24 cellular contexts compared by ENCODE assay signal in the genomic region with DNA sequence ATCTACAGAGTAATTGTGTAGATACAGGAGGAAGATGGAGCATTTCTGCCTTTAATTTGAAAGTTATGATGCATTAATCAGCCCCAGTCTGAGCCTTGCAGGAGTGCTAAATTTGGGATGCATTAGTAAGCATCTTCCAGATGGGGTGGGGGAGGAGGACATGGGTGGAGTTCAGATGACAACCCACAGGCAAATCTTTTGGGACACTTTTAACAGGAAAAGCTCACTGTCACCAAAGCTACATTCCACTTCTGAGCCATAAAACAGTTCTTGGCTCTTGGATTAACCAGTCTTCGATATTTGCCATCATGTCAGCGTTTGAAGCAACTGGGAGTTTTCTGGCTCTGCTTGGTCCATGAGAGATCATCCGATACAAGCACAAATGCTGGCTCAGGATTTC.
A peak's percentile ranks its signal among the peaks of the same experiment; 100 is the strongest.
DNase-seq lines count a peak whose midpoint lies in the region; ATAC-seq and TF ChIP-seq lines count a peak whose summit lies in the region.
"Had no signal": no experiment of that assay in that cellular context is flagged by ENCODE, and none has a peak within 500 bp of the region (broad histone marks: within the 10 kb centered on the region; RNA-seq: fewer than 3 reads in every experiment).

No MANE protein-coding gene starts in this region.

- H2AFZ ChIP-seq in parathyroid adenoma, result peak overlapping the region; percentile 53

- H3K36me3 ChIP-seq in esophagus squamous epithelium (no peaks in the 10 kb centered on the region), parathyroid adenoma (ENCODE audit: control insufficient read depth, insufficient read depth, low read length) (no peaks in the 10 kb centered on the region)
- no peaks in the 10 kb centered on the region for H3K36me3 ChIP-seq in CD4-positive, alpha-beta memory T cell (ENCODE audit: insufficient read depth, low read length)
- H3K36me3 ChIP-seq: colonic mucosa, ovary had no signal

- WGBS in esophagus squamous epithelium, 2 donors, result 48 to 68% methylated on average over 3 of the region's 3 CpGs

- ATAC-seq in foreskin keratinocyte, result no peak
- ATAC-seq: activated CD8-positive, alpha-beta T cell treated with anti-CD3 and anti-CD28 coated beads, Interleukin-2, amount 10 ng/mL, durations not matched to agents 7 days and 5 days; activated naive CD4-positive, alpha-beta T cell treated with anti-CD3 and anti-CD28 coated beads, Interleukin-2, amount 50 U/mL, for 72 hours; esophagus mucosa; natural killer cell; sciatic nerve had no signal

- no peak overlapping the region for H3K4me3 ChIP-seq in esophagus squamous epithelium
- no peak overlapping the region for H3K4me3 ChIP-seq in parathyroid adenoma (ENCODE audit: low read depth, low read length)
- H3K4me3 ChIP-seq in CD4-positive, alpha-beta memory T cell (ENCODE audit: low read length in 2 of 2), result no peak overlapping the region
- H3K4me3 ChIP-seq: colonic mucosa, ovary had no signal

- H3K27ac ChIP-seq in esophagus squamous epithelium (peak overlapping the region in 3 of 4 donors; percentile 24 to 67 (median 50)), parathyroid adenoma (peak overlapping the region; percentile 25), foreskin keratinocyte (no peak overlapping the region)
- H3K27ac ChIP-seq in CD4-positive, alpha-beta memory T cell (ENCODE audit: low read depth, low read length), result no peak overlapping the region
- H3K27ac ChIP-seq: colonic mucosa, HL-60, ovary had no signal

- H3K9ac ChIP-seq in parathyroid adenoma, result no peak overlapping the region
- H3K9ac ChIP-seq: SK-N-SH had no signal

- no peak for TF ChIP-seq POLR2A in esophagus squamous epithelium (IDR thresholded peaks at IDR 0.05)

- peaks cover 0 to 1% of the 10 kb centered on the region in 2 donors for H3K36me3 Mint-ChIP-seq in CD4-positive, alpha-beta memory T cell

- H3K27me3 ChIP-seq in esophagus squamous epithelium, result no peaks in the 10 kb centered on the region
- H3K27me3 ChIP-seq in parathyroid adenoma (ENCODE audit: control insufficient read depth, insufficient read depth, low read length), result no peaks in the 10 kb centered on the region
- H3K27me3 ChIP-seq in CD4-positive, alpha-beta memory T cell (ENCODE audit: insufficient read depth, low read length), result no peaks in the 10 kb centered on the region
- no peaks in the 10 kb centered on the region for H3K27me3 ChIP-seq in foreskin keratinocyte
- H3K27me3 ChIP-seq: colonic mucosa, ovary had no signal

- H3K9me3 ChIP-seq in esophagus squamous epithelium (peaks cover 0 to 18% (median 0%) of the 10 kb centered on the region in 3 donors), parathyroid adenoma (ENCODE audit: control insufficient read depth, low read length) (no peaks in the 10 kb centered on the region)
- no peaks in the 10 kb centered on the region for H3K9me3 ChIP-seq in CD4-positive, alpha-beta memory T cell (ENCODE audit: control insufficient read depth in 1 of 2, low read length in 2 of 2)
- H3K9me3 ChIP-seq: colonic mucosa, ovary, SK-N-SH had no signal

- CTCF ChIA-PET in CD4-positive, alpha-beta memory T cell (lab: Charles Lee; ENCODE audit: partially characterized antibody), result no interaction called here

- H3K9me3 Mint-ChIP-seq in CD4-positive, alpha-beta memory T cell, result peaks cover 2 to 21% (median 6%) of the 10 kb centered on the region in 8 donors
- H3K9me3 Mint-ChIP-seq: natural killer cell had no signal

- H3K27ac Mint-ChIP-seq in CD4-positive, alpha-beta memory T cell, result no peak overlapping the region
- H3K27ac Mint-ChIP-seq: activated CD8-positive, alpha-beta T cell treated with anti-CD3 and anti-CD28 coated beads, Interleukin-2, amount 10 ng/mL, durations not matched to agents 7 days and 5 days; endodermal cell; natural killer cell; stimulated activated naive CD8-positive, alpha-beta T cell treated with anti-CD3 and anti-CD28 coated beads, Interleukin-15, Interleukin-2, amounts not matched to agents 100 ng/mL and 50 ng/mL, for 24 hours; T-helper 1 cell treated with Interleukin-12 subunit alpha and Interleukin-12 subunit beta and Interleukin-4 antibody, amounts not matched to agents 30 μg/mL and 1 μg/mL, for 36 hours; type B pancreatic cell had no signal

- POLR2A ChIA-PET in CD4-positive, alpha-beta memory T cell (lab: Charles Lee; ENCODE audit: partially characterized antibody), result no interaction called here

- H3K4me3 Mint-ChIP-seq in CD4-positive, alpha-beta memory T cell, result no peak overlapping the region
- H3K4me3 Mint-ChIP-seq: activated CD8-positive, alpha-beta T cell treated with anti-CD3 and anti-CD28 coated beads, Interleukin-2, amount 10 ng/mL, durations not matched to agents 7 days and 5 days; endodermal cell; natural killer cell; stimulated activated naive CD8-positive, alpha-beta T cell treated with anti-CD3 and anti-CD28 coated beads, Interleukin-15, Interleukin-2, amounts not matched to agents 100 ng/mL and 50 ng/mL, for 24 hours; T-helper 1 cell treated with Interleukin-12 subunit alpha and Interleukin-12 subunit beta and Interleukin-4 antibody, amounts not matched to agents 30 μg/mL and 1 μg/mL, for 36 hours; type B pancreatic cell had no signal

- no peaks in the 10 kb centered on the region for H3K79me2 ChIP-seq in parathyroid adenoma

- H3K4me1 ChIP-seq in esophagus squamous epithelium (peaks cover 0 to 17% (median 0%) of the 10 kb centered on the region in 3 donors), parathyroid adenoma (peaks cover 18% of the 10 kb centered on the region), foreskin keratinocyte (no peaks in the 10 kb centered on the region)
- no peaks in the 10 kb centered on the region for H3K4me1 ChIP-seq in CD4-positive, alpha-beta memory T cell (ENCODE audit: insufficient read depth, low read length)
- H3K4me1 ChIP-seq: colonic mucosa had no signal

- TF ChIP-seq CTCF in esophagus squamous epithelium (IDR thresholded peaks at IDR 0.05), result no peak
- TF ChIP-seq CTCF in parathyroid adenoma (IDR thresholded peaks at IDR 0.05), result no peak
- no peak for TF ChIP-seq CTCF in foreskin keratinocyte (conservative IDR thresholded peaks at IDR 0.05)

- intact Hi-C loops in esophagus squamous epithelium (cut with DNase I), result no loop called here
- intact Hi-C loops in CD4-positive, alpha-beta memory T cell (cut with micrococcal nuclease), result no loop called here

- peak; percentile 42 for DNase-seq in GM03348 (ENCODE audit: low spot score)
- no peak for DNase-seq in esophagus squamous epithelium (lab: John Stamatoyannopoulos, UW)
- DNase-seq in superior temporal gyrus (ENCODE audit: extremely low spot score), result peak; percentile 24
- no peak for DNase-seq in CD4-positive, alpha-beta memory T cell
- no peak for DNase-seq in NCI-H524 (lab: John Stamatoyannopoulos, UW)
- DNase-seq in foreskin keratinocyte, result no peak
- DNase-seq: activated CD8-positive, alpha-beta T cell treated with anti-CD3 and anti-CD28 coated beads, Interleukin-2, amount 10 ng/mL, durations not matched to agents 7 days and 5 days; colonic mucosa; endodermal cell; islet precursor cell; natural killer cell; NCI-H1436; NCI-H2107; NCI-H446; ovary; SK-N-SH had no signal

- H3K4me1 Mint-ChIP-seq in CD4-positive, alpha-beta memory T cell, result no peaks in the 10 kb centered on the region
- H3K4me1 Mint-ChIP-seq: natural killer cell had no signal

- H3K4me2 ChIP-seq in parathyroid adenoma (ENCODE audit: low read length), result no peak overlapping the region
- H3K4me2 ChIP-seq: SK-N-SH had no signal

- H3K27me3 Mint-ChIP-seq in CD4-positive, alpha-beta memory T cell, result peaks cover 2 to 4% of the 10 kb centered on the region in 2 donors
- H3K27me3 Mint-ChIP-seq: type B pancreatic cell had no signal

Comparison
In these comparisons a context has a peak if more than half of its experiments do, and no peak if none do; other contexts are left out.
1. DNase-seq: peak in GM03348 (single experiment) and superior temporal gyrus (single experiment); none in esophagus squamous epithelium (single experiment), CD4-positive, alpha-beta memory T cell (0 of 5), NCI-H524 (0 of 2) and foreskin keratinocyte (0 of 2).
2. H3K27ac ChIP-seq: peak in esophagus squamous epithelium (3 of 4) and parathyroid adenoma (single experiment); none in CD4-positive, alpha-beta memory T cell (single experiment) and foreskin keratinocyte (single experiment).